Comparison of ENCODE assay signal across 12 cellular contexts in genomic region chr2:138356178-138356577, GRCh38.
DNase-seq lines count a peak whose midpoint lies in the region; ATAC-seq and TF ChIP-seq lines count a peak whose summit lies in the region.
"Had no signal": no experiment of that assay in that cellular context is flagged by ENCODE, and none has a peak within 500 bp of the region (broad histone marks: within the 10 kb centered on the region; RNA-seq: fewer than 3 reads in every experiment).

No MANE protein-coding gene starts in this region.

- H3K4me3 ChIP-seq in coronary artery (peak overlapping the region; percentile 31), mesenchymal stem cell (ENCODE audit: insufficient read depth in 1 of 2, low read depth in 1 of 2, low read length in 2 of 2) (peak overlapping the region in 1 of 2 experiments; percentile 35), WERI-Rb-1 (ENCODE audit: low read depth, low read length) (no peak overlapping the region), neuronal stem cell (ENCODE audit: low read length in 2 of 2) (no peak overlapping the region)
- H3K4me3 ChIP-seq: skin epidermis had no signal

- H3K14ac ChIP-seq in mesenchymal stem cell (ENCODE audit: low read length in 2 of 2) (no peak overlapping the region), neuronal stem cell (ENCODE audit: low read length) (no peak overlapping the region)

- no peak for TF ChIP-seq CTCF in coronary artery (IDR thresholded peaks at IDR 0.05)
- no peak for TF ChIP-seq CTCF in WERI-Rb-1 (IDR thresholded peaks at IDR 0.05; ENCODE audit: low read depth, low read length)

- H2BK15ac ChIP-seq in mesenchymal stem cell (ENCODE audit: low read depth, poor library complexity, severe bottlenecking) (no peak overlapping the region), neuronal stem cell (ENCODE audit: low read length) (no peak overlapping the region)

- H3K36me3 ChIP-seq in mesenchymal stem cell (ENCODE audit: control insufficient read depth in 1 of 2, insufficient read depth in 2 of 2, low read depth in 1 of 2, low read length in 2 of 2) (no peaks in the 10 kb centered on the region), WERI-Rb-1 (no peaks in the 10 kb centered on the region), neuronal stem cell (replicated peaks in 1 of 2; ENCODE audit: control insufficient read depth in 2 of 2, insufficient read depth in 2 of 2, low read length in 2 of 2) (no peaks in the 10 kb centered on the region)

- H3K27me3 ChIP-seq in mesenchymal stem cell (ENCODE audit: control insufficient read depth in 1 of 2, insufficient read depth in 1 of 2, low read length in 2 of 2) (no peaks in the 10 kb centered on the region), WERI-Rb-1 (ENCODE audit: insufficient read depth, low read depth, severe bottlenecking) (no peaks in the 10 kb centered on the region), neuronal stem cell (ENCODE audit: control insufficient read depth in 3 of 3, insufficient read depth in 3 of 3, low read depth in 1 of 3, low read length in 3 of 3) (no peaks in the 10 kb centered on the region)

- H2AK5ac ChIP-seq in mesenchymal stem cell (ENCODE audit: low read length, severe bottlenecking) (no peak overlapping the region), neuronal stem cell (ENCODE audit: low read depth, low read length) (no peak overlapping the region)

- H2BK12ac ChIP-seq in mesenchymal stem cell (ENCODE audit: low read length in 2 of 2): no peak overlapping the region
- no peak overlapping the region for H2BK12ac ChIP-seq in neuronal stem cell (ENCODE audit: low read length)

- ATAC-seq in GM21390 (IDR thresholded peaks at IDR 0.05; ENCODE audit: unreplicated experiment): no peak
- ATAC-seq: activated CD8-positive, alpha-beta T cell treated with anti-CD3 and anti-CD28 coated beads for 36 hours had no signal

- DNase-seq in AG20443 (ENCODE audit: low spot score): peak; percentile 24
- no peak for DNase-seq in coronary artery (ENCODE audit: low spot score)
- peak; percentile 39 for DNase-seq in mesenchymal stem cell
- no peak for DNase-seq in WERI-Rb-1
- DNase-seq in neuronal stem cell (ENCODE audit: low spot score): no peak
- no peak for DNase-seq in D341Med (ENCODE audit: low spot score)
- DNase-seq: activated CD8-positive, alpha-beta T cell treated with anti-CD3 and anti-CD28 coated beads for 36 hours; activated naive CD4-positive, alpha-beta T cell treated with anti-CD3 and anti-CD28 coated beads, Interleukin-2, amount 50 U/mL, for 16 hours; NCI-H1930 had no signal

- no peak overlapping the region for H3K4ac ChIP-seq in mesenchymal stem cell (ENCODE audit: low read depth in 1 of 2, low read length in 2 of 2)
- H3K4ac ChIP-seq in neuronal stem cell (ENCODE audit: low read length): no peak overlapping the region

- 82% methylated on average over 3 of the region's 4 CpGs for WGBS in mesenchymal stem cell
- WGBS in neuronal stem cell (ENCODE audit: extremely low coverage in 2 of 2, insufficient read length in 2 of 2, insufficient replicate concordance in 1 of 2), 2 donors: no CpG with 5 or more reads among the region's 4 CpGs

- H3K4me1 ChIP-seq in mesenchymal stem cell (ENCODE audit: control insufficient read depth, insufficient read depth, low read depth, low read length) (no peaks in the 10 kb centered on the region), neuronal stem cell (ENCODE audit: control insufficient read depth in 2 of 2, insufficient read depth in 1 of 2, low read depth in 1 of 2, low read length in 2 of 2) (no peaks in the 10 kb centered on the region)

- no peak overlapping the region for H2AFZ ChIP-seq in mesenchymal stem cell (ENCODE audit: low read depth, low read length)
- H2AFZ ChIP-seq in neuronal stem cell (ENCODE audit: low read length): no peak overlapping the region

- no peaks in the 10 kb centered on the region for H3K79me1 ChIP-seq in mesenchymal stem cell (replicated peaks; ENCODE audit: low read length, poor library complexity, severe bottlenecking)
- H3K79me1 ChIP-seq in neuronal stem cell (ENCODE audit: low read depth, low read length): no peaks in the 10 kb centered on the region

- H4K91ac ChIP-seq in mesenchymal stem cell (ENCODE audit: low read length) (no peak overlapping the region), neuronal stem cell (ENCODE audit: low read depth, low read length, poor library complexity) (no peak overlapping the region)

- H4K8ac ChIP-seq in mesenchymal stem cell (ENCODE audit: low read length): no peak overlapping the region
- H4K8ac ChIP-seq in neuronal stem cell (ENCODE audit: low read depth, low read length): no peak overlapping the region

- H3K4me2 ChIP-seq in mesenchymal stem cell (ENCODE audit: low read length, poor library complexity, severe bottlenecking) (no peak overlapping the region), neuronal stem cell (ENCODE audit: insufficient read depth, low read length, poor library complexity, severe bottlenecking) (no peak overlapping the region)

- H3K9me3 ChIP-seq in mesenchymal stem cell (ENCODE audit: control insufficient read depth, low read length): no peaks in the 10 kb centered on the region
- H3K9me3 ChIP-seq in WERI-Rb-1 (ENCODE audit: severe bottlenecking): no peaks in the 10 kb centered on the region
- H3K9me3 ChIP-seq in neuronal stem cell (replicated peaks in 1 of 2; ENCODE audit: control insufficient read depth in 2 of 2, insufficient read depth in 1 of 2, low read depth in 1 of 2, low read length in 2 of 2): no peaks in the 10 kb centered on the region

- no peak overlapping the region for H2BK5ac ChIP-seq in mesenchymal stem cell (ENCODE audit: low read depth, low read length, poor library complexity, severe bottlenecking)
- H2BK5ac ChIP-seq in neuronal stem cell (ENCODE audit: low read length): no peak overlapping the region

- no peak overlapping the region for H3K27ac ChIP-seq in coronary artery
- no peak overlapping the region for H3K27ac ChIP-seq in mesenchymal stem cell (ENCODE audit: low read length, poor library complexity, severe bottlenecking)
- no peak overlapping the region for H3K27ac ChIP-seq in WERI-Rb-1
- H3K27ac ChIP-seq in neuronal stem cell (replicated peaks; ENCODE audit: low read length): no peak overlapping the region
- H3K27ac ChIP-seq: skin epidermis had no signal

- H3K9ac ChIP-seq in mesenchymal stem cell (ENCODE audit: low read length): peak overlapping the region; percentile 51
- no peak overlapping the region for H3K9ac ChIP-seq in neuronal stem cell (ENCODE audit: low read depth, low read length, poor library complexity)

- no peak overlapping the region for H2BK120ac ChIP-seq in mesenchymal stem cell (ENCODE audit: low read depth, low read length)
- H2BK120ac ChIP-seq in neuronal stem cell (ENCODE audit: low read depth, low read length): no peak overlapping the region

- H3K18ac ChIP-seq in mesenchymal stem cell (ENCODE audit: low read depth in 1 of 2, low read length in 2 of 2) (no peak overlapping the region), neuronal stem cell (ENCODE audit: low read length) (no peak overlapping the region)

- no peak for TF ChIP-seq RAD21 in Ishikawa (IDR thresholded peaks at IDR 0.05; ENCODE audit: low read depth)

- H3K23ac ChIP-seq in mesenchymal stem cell (ENCODE audit: low read length in 2 of 2) (no peak overlapping the region), neuronal stem cell (ENCODE audit: low read depth, low read length, poor library complexity) (no peak overlapping the region)

- no peak for TF ChIP-seq EP300 in Ishikawa (IDR thresholded peaks at IDR 0.05; ENCODE audit: borderline replicate concordance)

TF ChIP-seq in Ishikawa, 13 proteins besides CTCF, POLR2A, EP300 and RAD21:
- TF ChIP-seq CEBPB (IDR thresholded peaks at IDR 0.05) (peak; percentile 72), TAF1 (IDR thresholded peaks at IDR 0.05; ENCODE audit: low read depth) (no peak)
TF ChIP-seq in Ishikawa: peak in this region for 1.

Comparison
In these comparisons a context has a peak if more than half of its experiments do, and no peak if none do; other contexts are left out.
1. DNase-seq: peak in AG20443 (single experiment) and mesenchymal stem cell (single experiment); none in coronary artery (single experiment), WERI-Rb-1 (single experiment), neuronal stem cell (single experiment) and D341Med (single experiment).